ENCODE assay signal across 1 cellular context in the genomic region with DNA sequence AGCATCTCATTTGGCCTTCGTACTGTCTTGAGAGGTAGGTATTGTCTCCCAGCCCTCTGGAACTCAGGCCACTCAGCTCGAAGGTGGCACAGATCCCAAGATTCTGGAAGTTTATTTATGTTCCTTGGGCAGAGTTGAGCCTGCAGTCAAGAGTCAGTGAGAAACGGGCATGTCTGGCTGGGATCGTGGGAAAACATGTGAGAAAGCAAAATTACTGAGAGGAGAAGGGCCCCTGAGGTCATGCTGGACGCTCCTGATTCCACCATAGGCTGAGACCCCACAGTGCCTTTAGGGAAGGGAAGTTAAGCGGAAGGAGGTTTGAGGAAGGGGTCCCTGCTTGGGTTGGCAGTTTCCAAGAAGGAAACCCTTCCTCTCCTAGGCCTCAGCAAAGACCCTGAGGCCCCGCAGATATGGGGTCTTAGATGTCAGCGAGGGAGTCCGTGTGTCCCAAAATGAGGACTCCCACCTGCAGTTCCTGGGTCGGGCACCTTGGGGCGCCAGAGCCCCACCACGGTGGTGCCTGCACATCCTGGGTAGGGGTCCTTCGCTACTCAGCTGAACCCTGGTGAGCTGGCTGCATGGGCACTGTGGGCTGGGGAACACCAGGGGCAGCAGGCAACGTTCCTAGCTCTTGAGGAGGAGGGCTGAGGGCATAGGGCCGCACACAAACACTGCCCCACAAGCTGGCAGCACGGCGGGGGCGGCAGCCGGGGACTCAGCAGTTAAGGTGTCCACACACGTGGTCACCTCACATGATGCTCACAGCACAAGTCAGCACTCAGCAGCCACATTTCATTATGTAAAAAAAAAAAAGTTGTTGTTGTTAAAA.
A peak's percentile ranks its signal among the peaks of the same experiment; 100 is the strongest.
TF ChIP-seq lines count a peak whose summit lies in the region.

No MANE protein-coding gene starts in this region.

TF ChIP-seq in HEK293, 187 proteins besides CTCF, POLR2A, EP300 and RAD21 (continued from another document):
- TF ChIP-seq ZNF449 (tag by site-specific recombination; IDR thresholded peaks at IDR 0.05) (no peak), ZNF843 (tag by site-specific recombination; IDR thresholded peaks at IDR 0.05) (no peak), ZNF704 (tag by site-specific recombination; IDR thresholded peaks at IDR 0.05) (no peak), ZNF600 (tag by site-specific recombination; IDR thresholded peaks at IDR 0.05) (0 out of 2 replicates have a peak, but pooled peaks have one; percentile 22), SCRT2 (tag by site-specific recombination; IDR thresholded peaks at IDR 0.05) (no peak), ZNF677 (tag by site-specific recombination; IDR thresholded peaks at IDR 0.05) (no peak)
